15 cellular contexts compared by ENCODE assay signal in genomic region chr3:33030246-33030645, GRCh38.
"Had no signal": no experiment of that assay in that cellular context is flagged by ENCODE, and none has a peak within 500 bp of the region (broad histone marks: within the 10 kb centered on the region; RNA-seq: fewer than 3 reads in every experiment).

No MANE protein-coding gene starts in this region.

- DNase-seq: adrenal gland; foreskin keratinocyte; naive thymus-derived CD4-positive, alpha-beta T cell; stimulated activated CD4-positive, alpha-beta T cell treated with anti-CD3 and anti-CD28 coated beads, Interleukin-12 subunit alpha, Interleukin-12 subunit beta, amount 100 ng/mL, for 4 hours; stimulated activated CD8-positive, alpha-beta memory T cell treated with anti-CD3 and anti-CD28 coated beads, Interleukin-4, amount 100 ng/mL, for 48 hours; stimulated activated naive CD4-positive, alpha-beta T cell; substantia nigra; SW 1271; uterus had no signal

- H3K4me3 Mint-ChIP-seq: activated CD4-positive, alpha-beta T cell treated with anti-CD3 and anti-CD28 coated beads for 36 hours; memory B cell; neural progenitor cell had no signal

- H3K27me3 Mint-ChIP-seq: activated CD4-positive, alpha-beta T cell treated with anti-CD3 and anti-CD28 coated beads for 36 hours; effector memory CD8-positive, alpha-beta T cell; memory B cell; naive thymus-derived CD4-positive, alpha-beta T cell; progenitor cell of endocrine pancreas had no signal

- ATAC-seq: foreskin keratinocyte had no signal

- H3K27ac Mint-ChIP-seq: memory B cell, neural progenitor cell, progenitor cell of endocrine pancreas had no signal

- H3K9me3 Mint-ChIP-seq: effector memory CD8-positive, alpha-beta T cell; neural progenitor cell; T-helper 2 cell treated with Interferon-gamma antibody and Interleukin-4, amounts not matched to agents 5 μg/mL and 100 μg/mL, for 36 hours had no signal
